Comparison of ENCODE assay signal across 28 cellular contexts in the genomic region with DNA sequence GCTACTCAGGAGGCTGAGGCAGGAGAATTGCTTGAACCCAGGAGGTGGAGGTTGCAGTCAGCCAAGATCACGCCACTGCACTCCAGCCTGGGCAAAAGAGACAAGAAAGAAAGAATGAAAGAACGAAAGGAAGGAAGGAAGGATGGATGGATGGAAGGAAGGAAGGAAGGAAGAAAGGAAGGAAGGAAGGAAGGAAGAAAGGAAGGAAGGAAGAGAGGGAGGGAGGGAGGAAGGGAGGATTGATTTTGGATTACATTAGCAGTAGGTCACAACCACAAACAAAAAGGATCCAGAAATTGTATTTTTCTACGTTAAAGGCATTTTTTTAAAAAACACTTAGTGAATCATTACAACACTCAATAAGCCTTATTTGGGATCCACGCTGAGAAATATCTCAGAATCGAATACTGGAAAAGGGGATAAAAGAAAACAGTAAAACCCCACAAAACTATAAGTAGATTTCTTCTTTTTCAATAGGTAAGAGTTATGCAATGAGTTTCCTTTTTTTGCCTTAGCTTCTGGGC.
"Had no signal": no experiment of that assay in that cellular context is flagged by ENCODE, and none has a peak within 500 bp of the region (broad histone marks: within the 10 kb centered on the region; RNA-seq: fewer than 3 reads in every experiment).

No MANE protein-coding gene starts in this region.

- H3K4me3 Mint-ChIP-seq: stimulated activated effector memory CD8-positive, alpha-beta T cell treated with anti-CD3 and anti-CD28 coated beads, Interleukin-12 subunit alpha, Interleukin-12 subunit beta, amount 100 ng/mL, for 72 hours; stimulated activated memory B cell treated with anti-CD40 and anti-IgM and Interleukin-4, amounts not matched to agents 10 μg/mL and 1 μg/mL and 100 μg/mL, for 72 hours; stimulated activated naive B cell treated with anti-CD40 and anti-IgM and Interleukin-4, amounts not matched to agents 10 μg/mL and 1 μg/mL and 100 μg/mL, for 72 hours; stimulated activated naive CD8-positive, alpha-beta T cell treated with anti-CD3 and anti-CD28 coated beads, Interleukin-15, amount 100 ng/mL, for 72 hours; stimulated activated naive CD8-positive, alpha-beta T cell treated with anti-CD3 and anti-CD28 coated beads, Interleukin-15, Interleukin-2, amounts not matched to agents 100 ng/mL and 50 ng/mL, for 24 hours; type B pancreatic cell had no signal

- H3K36me3 Mint-ChIP-seq: stimulated activated effector memory CD8-positive, alpha-beta T cell treated with anti-CD3 and anti-CD28 coated beads, Interleukin-12 subunit alpha, Interleukin-12 subunit beta, amount 100 ng/mL, for 72 hours; stimulated activated memory B cell treated with anti-CD40 and anti-IgM and Interleukin-4, amounts not matched to agents 10 μg/mL and 1 μg/mL and 100 μg/mL, for 72 hours; stimulated activated naive B cell treated with anti-CD40 and anti-IgM and Interleukin-4, amounts not matched to agents 10 μg/mL and 1 μg/mL and 100 μg/mL, for 72 hours; type B pancreatic cell had no signal

- H3K27me3 ChIP-seq: stomach, suprapubic skin, testis, thyroid gland, tibial artery, tibial nerve, transverse colon, upper lobe of left lung, upper lobe of right lung, uterus, vagina had no signal

- H3K4me1 Mint-ChIP-seq: stimulated activated effector memory CD8-positive, alpha-beta T cell treated with anti-CD3 and anti-CD28 coated beads, Interleukin-12 subunit alpha, Interleukin-12 subunit beta, amount 100 ng/mL, for 72 hours; stimulated activated memory B cell treated with anti-CD40 and anti-IgM and Interleukin-4, amounts not matched to agents 10 μg/mL and 1 μg/mL and 100 μg/mL, for 72 hours; stimulated activated naive B cell treated with anti-CD40 and anti-IgM and Interleukin-4, amounts not matched to agents 10 μg/mL and 1 μg/mL and 100 μg/mL, for 72 hours; stimulated activated naive CD8-positive, alpha-beta T cell treated with anti-CD3 and anti-CD28 coated beads, Interleukin-15, amount 100 ng/mL, for 72 hours had no signal

- H3K27ac ChIP-seq: stomach, suprapubic skin, testis, thoracic aorta, thyroid gland, tibial artery, tibial nerve, transverse colon, upper lobe of left lung, upper lobe of right lung, uterus, vagina had no signal

- H3K4me3 ChIP-seq: stomach, suprapubic skin, testis, thoracic aorta, thyroid gland, tibial artery, tibial nerve, transverse colon, upper lobe of left lung, upper lobe of right lung, uterus, vagina had no signal

- H3K9me3 ChIP-seq: stomach, suprapubic skin, testis, thoracic aorta, thyroid gland, tibial artery, tibial nerve, transverse colon, upper lobe of left lung, upper lobe of right lung, uterus, vagina had no signal

- H3K27me3 Mint-ChIP-seq: stimulated activated memory B cell treated with anti-CD40 and anti-IgM and Interleukin-4, amounts not matched to agents 10 μg/mL and 1 μg/mL and 100 μg/mL, for 72 hours; stimulated activated naive CD8-positive, alpha-beta T cell treated with anti-CD3 and anti-CD28 coated beads, Interleukin-15, amount 100 ng/mL, for 72 hours; stimulated activated naive CD8-positive, alpha-beta T cell treated with anti-CD3 and anti-CD28 coated beads, Interleukin-15, Interleukin-2, amounts not matched to agents 100 ng/mL and 50 ng/mL, for 24 hours; type B pancreatic cell had no signal

- H3K9me3 Mint-ChIP-seq: stimulated activated effector memory CD8-positive, alpha-beta T cell treated with anti-CD3 and anti-CD28 coated beads, Interleukin-12 subunit alpha, Interleukin-12 subunit beta, amount 100 ng/mL, for 72 hours; stimulated activated memory B cell treated with anti-CD40 and anti-IgM and Interleukin-4, amounts not matched to agents 10 μg/mL and 1 μg/mL and 100 μg/mL, for 72 hours; stimulated activated naive CD8-positive, alpha-beta T cell treated with anti-CD3 and anti-CD28 coated beads, Interleukin-15, Interleukin-2, amounts not matched to agents 100 ng/mL and 50 ng/mL, for 24 hours had no signal

- H3K36me3 ChIP-seq: stomach, suprapubic skin, thoracic aorta, thyroid gland, tibial artery, tibial nerve, transverse colon, upper lobe of left lung, upper lobe of right lung, uterus, vagina had no signal

- ATAC-seq: stimulated activated effector memory CD8-positive, alpha-beta T cell treated with anti-CD3 and anti-CD28 coated beads, Interleukin-12 subunit alpha, Interleukin-12 subunit beta, amount 100 ng/mL, for 72 hours; stimulated activated memory B cell treated with anti-CD40 and anti-IgM and Interleukin-4, amounts not matched to agents 10 μg/mL and 1 μg/mL and 100 μg/mL, for 72 hours; stimulated activated naive B cell treated with anti-CD40 and anti-IgM and Interleukin-4, amounts not matched to agents 10 μg/mL and 1 μg/mL and 100 μg/mL, for 72 hours; stimulated activated naive CD8-positive, alpha-beta T cell treated with anti-CD3 and anti-CD28 coated beads, Interleukin-15, amount 100 ng/mL, for 72 hours; stimulated activated naive CD8-positive, alpha-beta T cell treated with anti-CD3 and anti-CD28 coated beads, Interleukin-15, Interleukin-2, amounts not matched to agents 100 U/mL and 50 U/mL, for 24 hours; upper lobe of right lung had no signal

- H3K4me1 ChIP-seq: stomach, suprapubic skin, testis, thyroid gland, tibial artery, tibial nerve, transverse colon, upper lobe of left lung, upper lobe of right lung, uterus, vagina had no signal

- H3K27ac Mint-ChIP-seq: stimulated activated effector memory CD8-positive, alpha-beta T cell treated with anti-CD3 and anti-CD28 coated beads, Interleukin-12 subunit alpha, Interleukin-12 subunit beta, amount 100 ng/mL, for 72 hours; stimulated activated memory B cell treated with anti-CD40 and anti-IgM and Interleukin-4, amounts not matched to agents 10 μg/mL and 1 μg/mL and 100 μg/mL, for 72 hours; stimulated activated naive B cell treated with anti-CD40 and anti-IgM and Interleukin-4, amounts not matched to agents 10 μg/mL and 1 μg/mL and 100 μg/mL, for 72 hours; stimulated activated naive CD8-positive, alpha-beta T cell treated with anti-CD3 and anti-CD28 coated beads, Interleukin-15, amount 100 ng/mL, for 72 hours; stimulated activated naive CD8-positive, alpha-beta T cell treated with anti-CD3 and anti-CD28 coated beads, Interleukin-15, Interleukin-2, amounts not matched to agents 100 ng/mL and 50 ng/mL, for 24 hours; type B pancreatic cell had no signal

- DNase-seq: stimulated activated CD4-positive, alpha-beta T cell treated with anti-CD3 and anti-CD28 coated beads, Interleukin-2, amount 100 ng/mL, for 48 hours; stimulated activated CD4-positive, alpha-beta T cell treated with anti-CD3 and anti-CD28 coated beads, Interleukin-4, amount 100 ng/mL, for 1 hour; stimulated activated CD4-positive, alpha-beta T cell treated with anti-CD3 and anti-CD28 coated beads, Interleukin-4, amount 100 ng/mL, for 24 hours; stimulated activated CD4-positive, alpha-beta T cell treated with anti-CD3 and anti-CD28 coated beads, Interleukin-4, amount 100 ng/mL, for 4 hours; stimulated activated CD8-positive, alpha-beta memory T cell treated with anti-CD3 and anti-CD28 coated beads, Interleukin-4, amount 100 ng/mL, for 48 hours; stimulated activated naive B cell treated with anti-CD40 and anti-IgM and Interleukin-4, amounts not matched to agents 10 μg/mL and 1 μg/mL and 100 μg/mL, for 72 hours; stimulated activated naive CD4-positive, alpha-beta T cell; stimulated activated naive CD4-positive, alpha-beta T cell treated with Interleukin-2 at 50 U/mL for 16 hours; stimulated activated naive CD8-positive, alpha-beta T cell treated with anti-CD3 and anti-CD28 coated beads, Interleukin-15, amount 100 ng/mL, for 72 hours; stimulated activated naive CD8-positive, alpha-beta T cell treated with anti-CD3 and anti-CD28 coated beads, Interleukin-15, Interleukin-2, amounts not matched to agents 100 U/mL and 50 U/mL, for 24 hours; stomach; substantia nigra; testis; thyroid gland; tibial artery; transverse colon; trophoblast cell; upper lobe of left lung; upper lobe of right lung; uterus had no signal
